10 cellular contexts compared by ENCODE assay signal in genomic region chr12:6945613-6946012, GRCh38. TPM values are rescaled to one million over a fixed set of nuclear protein-coding genes. Genes with fewer than 3 reads are reported as not detected.
DNase-seq lines count a peak whose midpoint lies in the region; ATAC-seq and TF ChIP-seq lines count a peak whose summit lies in the region.
"Had no signal": no experiment of that assay in that cellular context is flagged by ENCODE, and none has a peak within 500 bp of the region (broad histone marks: within the 10 kb centered on the region; RNA-seq: fewer than 3 reads in every experiment).

No MANE protein-coding gene starts in this region.

- H3K36me3 ChIP-seq in iPS-15b (ENCODE audit: control insufficient read depth, insufficient read depth, low read length) (peaks cover 6% of the 10 kb centered on the region), stomach (peaks cover 13 to 24% (median 22%) of the 10 kb centered on the region in 4 donors)

- H3K27me3 ChIP-seq in iPS-15b (ENCODE audit: control insufficient read depth, insufficient read depth, low read length) (no peaks in the 10 kb centered on the region), stomach (no peaks in the 10 kb centered on the region)

- DNase-seq in activated CD4-positive, alpha-beta T cell treated with anti-CD3 and anti-CD28 coated beads, Interleukin-2, amount 10 ng/mL, durations not matched to agents 24 days and 14 days, result no peak
- no peak for DNase-seq in activated CD4-positive, alpha-beta T cell treated with anti-CD3 and anti-CD28 coated beads, Interleukin-2, amount 50 U/mL, for 1 hour
- DNase-seq in WTC11 (ENCODE audit: low spot score) (no peak), stomach (no peak), DMS79 (lab: John Stamatoyannopoulos, UW) (no peak), amygdala (lab: John Stamatoyannopoulos, UW) (no peak)
- no peak for DNase-seq in stimulated activated CD4-positive, alpha-beta T cell treated with anti-CD3 and anti-CD28 coated beads, Interleukin-4, amount 100 ng/mL, for 1 hour
- DNase-seq: cerebellar nuclear complex had no signal

- POLR2A ChIA-PET in WTC11 (lab: Charles Lee), result interaction anchor here (0.8 to 6.2 kb wide), 13 partner anchors 8 to 174 kb away, joined by 3 to 167 read pairs (median 7); partner anchors contain the start of genes C1RL, LPCAT3 and SPSB2

- H3K9me3 Mint-ChIP-seq in activated CD4-positive, alpha-beta T cell treated with anti-CD3 and anti-CD28 coated beads, Interleukin-2, amount 10 ng/mL, durations not matched to agents 24 days and 14 days, result no peaks in the 10 kb centered on the region
- no peaks in the 10 kb centered on the region for H3K9me3 Mint-ChIP-seq in WTC11

- 36 to 59% (median 48%) methylated on average over 10 to 11 of the region's 11 CpGs for WGBS in stomach, 5 donors

- intact Hi-C loops in activated CD4-positive, alpha-beta T cell treated with anti-CD3 and anti-CD28 coated beads, Interleukin-2, amount 10 ng/mL, durations not matched to agents 24 days and 14 days (cut with micrococcal nuclease), result loop anchor here (2.0 kb wide), 1 partner anchor 55 kb away; no protein-coding TSS in a partner anchor
- intact Hi-C loops in stomach (cut with DNase I; ENCODE audit: low total_unique reads), result loop anchor here (10.0 kb wide), 1 partner anchor 169 kb away; no protein-coding TSS in a partner anchor

- CTCF ChIA-PET in WTC11 (lab: Charles Lee), result interaction anchor here (0.5 to 5.7 kb wide), 23 partner anchors 9 to 623 kb away, joined by 3 to 296 read pairs (median 5); partner anchors contain the start of genes C1RL, CDCA3, LPCAT3 and SPSB2

- H3K27ac ChIP-seq in stomach, result peak overlapping the region; percentile 90 to 99 (median 97)

- peak overlapping the region; percentile 93 for H3K4me3 Mint-ChIP-seq in activated CD4-positive, alpha-beta T cell treated with anti-CD3 and anti-CD28 coated beads, Interleukin-2, amount 10 ng/mL, durations not matched to agents 24 days and 14 days
- H3K4me3 Mint-ChIP-seq in WTC11, result peak overlapping the region; percentile 98

- H3K4me3 ChIP-seq in iPS-15b (ENCODE audit: low read depth, low read length) (peak overlapping the region; percentile 93), stomach (peak overlapping the region; percentile 39 to 64 (median 52))

- peak overlapping the region; percentile 98 for H3K27ac Mint-ChIP-seq in activated CD4-positive, alpha-beta T cell treated with anti-CD3 and anti-CD28 coated beads, Interleukin-2, amount 10 ng/mL, durations not matched to agents 24 days and 14 days
- H3K27ac Mint-ChIP-seq in WTC11, result peak overlapping the region; percentile 99

- TF ChIP-seq POLR2A in stomach (IDR thresholded peaks at IDR 0.05), result no peak

- TF ChIP-seq CTCF in WTC11 (IDR thresholded peaks at IDR 0.05), result no peak
- no peak for TF ChIP-seq CTCF in stomach (IDR thresholded peaks at IDR 0.05)

- H3K9me3 ChIP-seq in iPS-15b (ENCODE audit: control insufficient read depth, insufficient read depth, low read length) (no peaks in the 10 kb centered on the region), stomach (no peaks in the 10 kb centered on the region)

- no peaks in the 10 kb centered on the region for H3K27me3 Mint-ChIP-seq in activated CD4-positive, alpha-beta T cell treated with anti-CD3 and anti-CD28 coated beads, Interleukin-2, amount 10 ng/mL, durations not matched to agents 24 days and 14 days
- no peaks in the 10 kb centered on the region for H3K27me3 Mint-ChIP-seq in WTC11 (ENCODE audit: low read depth)

- peaks cover 38% of the 10 kb centered on the region for H3K36me3 Mint-ChIP-seq in activated CD4-positive, alpha-beta T cell treated with anti-CD3 and anti-CD28 coated beads, Interleukin-2, amount 10 ng/mL, durations not matched to agents 24 days and 14 days (ENCODE audit: low read depth)
- peaks cover 2% of the 10 kb centered on the region for H3K36me3 Mint-ChIP-seq in WTC11

- ATAC-seq in WTC11, result no peak

- H3K9ac ChIP-seq in iPS-15b (ENCODE audit: low read depth, low read length), result peak overlapping the region; percentile 26

- no peak for TF ChIP-seq EP300 in stomach (IDR thresholded peaks at IDR 0.05)

- peaks cover 71% of the 10 kb centered on the region for H3K4me1 Mint-ChIP-seq in activated CD4-positive, alpha-beta T cell treated with anti-CD3 and anti-CD28 coated beads, Interleukin-2, amount 10 ng/mL, durations not matched to agents 24 days and 14 days
- peaks cover 33% of the 10 kb centered on the region for H3K4me1 Mint-ChIP-seq in WTC11

- H3K4me1 ChIP-seq in iPS-15b (ENCODE audit: control insufficient read depth, insufficient read depth, low read length), result peaks cover 15% of the 10 kb centered on the region
- peaks cover 27 to 82% (median 54%) of the 10 kb centered on the region in 4 donors for H3K4me1 ChIP-seq in stomach

TF ChIP-seq in WTC11, 78 proteins besides CTCF, POLR2A, EP300 and RAD21 (continues in another document):
- TF ChIP-seq SP1 (CRISPR knock-in tag; conservative IDR thresholded peaks at IDR 0.05) (no peak), E2F1 (CRISPR knock-in tag; IDR thresholded peaks at IDR 0.05) (no peak), FOXP1 (CRISPR knock-in tag; IDR thresholded peaks at IDR 0.05; ENCODE audit: borderline replicate concordance) (no peak), AR (CRISPR knock-in tag; IDR thresholded peaks at IDR 0.05) (no peak), NR2C2 (CRISPR knock-in tag; IDR thresholded peaks at IDR 0.05) (no peak), ATF1 (CRISPR knock-in tag; IDR thresholded peaks at IDR 0.05) (no peak), ZNF423 (CRISPR knock-in tag; IDR thresholded peaks at IDR 0.05) (no peak), ZNF671 (CRISPR knock-in tag; IDR thresholded peaks at IDR 0.05) (no peak), JUN (CRISPR knock-in tag; IDR thresholded peaks at IDR 0.05) (no peak), ZNF263 (CRISPR knock-in tag; IDR thresholded peaks at IDR 0.05; ENCODE audit: low read depth) (no peak)

RNA-seq across cellular contexts. Expression of gene C12orf57, which starts 1.8 kb away (rescaled TPM):
- total RNA-seq in activated CD4-positive, alpha-beta T cell treated with anti-CD3 and anti-CD28 coated beads, Interleukin-2, amount 10 ng/mL, durations not matched to agents 24 days and 14 days, result 168 and 174 TPM in 2 replicates
- total RNA-seq in WTC11 (2021), result 158 to 181 TPM (median 172 TPM) in 3 replicates
- total RNA-seq in stomach, result 100 to 1,000 TPM; 155 to 453 (median 306) TPM
- polyA plus RNA-seq in stomach, result 100 to 1,000 TPM; 418 to 621 (median 443) TPM

RNA-seq across cellular contexts. Expression of gene RNU7-1, which starts 2.0 kb away (rescaled TPM):
- not detected in 2 replicates for total RNA-seq in activated CD4-positive, alpha-beta T cell treated with anti-CD3 and anti-CD28 coated beads, Interleukin-2, amount 10 ng/mL, durations not matched to agents 24 days and 14 days
- total RNA-seq in WTC11 (2021) (not detected in 3 replicates), stomach (not detected)
- polyA plus RNA-seq in stomach, result not detected
- total RNA-seq: SK-MEL-5 had no signal

RNA-seq across cellular contexts. Expression of gene PTPN6, which starts 5.5 kb away (rescaled TPM):
- 349 and 355 TPM in 2 replicates for total RNA-seq in activated CD4-positive, alpha-beta T cell treated with anti-CD3 and anti-CD28 coated beads, Interleukin-2, amount 10 ng/mL, durations not matched to agents 24 days and 14 days
- 27.1 to 34.7 TPM (median 34.5 TPM) in 3 replicates for total RNA-seq in WTC11 (2021)
- 10 to 100 TPM; 11.2 to 36.6 (median 28.0) TPM for total RNA-seq in stomach
- 10 to 100 TPM; 40.6 to 51.2 (median 41.2) TPM for polyA plus RNA-seq in stomach
- total RNA-seq: SK-MEL-5 had no signal

RNA-seq across cellular contexts. Expression of gene ATN1, which starts 17.9 kb away (rescaled TPM):
- 61.6 and 66.8 TPM in 2 replicates for total RNA-seq in activated CD4-positive, alpha-beta T cell treated with anti-CD3 and anti-CD28 coated beads, Interleukin-2, amount 10 ng/mL, durations not matched to agents 24 days and 14 days
- total RNA-seq in WTC11 (2021) (80.0 to 87.1 TPM (median 80.5 TPM) in 3 replicates), stomach (100 to 1,000 TPM in 3 of 5 donors, 10 to 100 TPM in 2; 23.3 to 694 (median 291) TPM)
- polyA plus RNA-seq in stomach, result 10 to 100 TPM; 44.4 to 57.4 (median 48.8) TPM

RNA-seq across cellular contexts. Expression of gene PHB2, which starts 24.9 kb away (rescaled TPM):
- total RNA-seq in activated CD4-positive, alpha-beta T cell treated with anti-CD3 and anti-CD28 coated beads, Interleukin-2, amount 10 ng/mL, durations not matched to agents 24 days and 14 days, result 474 and 487 TPM in 2 replicates
- total RNA-seq in WTC11 (2021), result 350 to 397 TPM (median 352 TPM) in 3 replicates
- total RNA-seq in stomach, result 100 to 1,000 TPM in 4 of 5 donors, 10 to 100 TPM in 1; 49.2 to 441 (median 150) TPM
- polyA plus RNA-seq in stomach, result 100 to 1,000 TPM; 150 to 179 (median 154) TPM
